Comparison of ENCODE assay signal across 21 cellular contexts in genomic region chrX:287670-288069, GRCh38. TPM values are rescaled to one million over a fixed set of nuclear protein-coding genes. Genes with fewer than 3 reads are reported as not detected.
DNase-seq lines count a peak whose midpoint lies in the region; ATAC-seq and TF ChIP-seq lines count a peak whose summit lies in the region.
"Had no signal": no experiment of that assay in that cellular context is flagged by ENCODE, and none has a peak within 500 bp of the region (broad histone marks: within the 10 kb centered on the region; RNA-seq: fewer than 3 reads in every experiment).

No MANE protein-coding gene starts in this region.

- peaks cover 0 to 68% of the 10 kb centered on the region in 2 donors for H3K36me3 ChIP-seq in left lung

- no peak overlapping the region for H3K27ac ChIP-seq in left lung
- H3K27ac ChIP-seq: A549, Peyer's patch had no signal

- H3K27me3 ChIP-seq in left lung: no peaks in the 10 kb centered on the region
- H3K27me3 ChIP-seq: BE2C, Peyer's patch had no signal

- peak overlapping the region; percentile 29 for H3K27ac Mint-ChIP-seq in activated CD8-positive, alpha-beta memory T cell treated with anti-CD3 and anti-CD28 coated beads, Interleukin-2, amount 10 ng/mL, durations not matched to agents 7 days and 5 days

- ATAC-seq in activated CD8-positive, alpha-beta memory T cell treated with anti-CD3 and anti-CD28 coated beads, Interleukin-2, amount 10 ng/mL, durations not matched to agents 7 days and 5 days: no peak
- ATAC-seq in left lung: no peak
- ATAC-seq: A549, K562, Right ventricle myocardium inferior had no signal

- DNase-seq in activated effector memory CD4-positive, alpha-beta T cell treated with anti-CD3 and anti-CD28 coated beads, Interleukin-2, amount 50 U/mL, for 16 hours: peak; percentile 41
- no peak for DNase-seq in activated effector memory CD4-positive, alpha-beta T cell treated with Interleukin-2 at 50 U/mL for 16 hours
- peak; percentile 63 for DNase-seq in HPDE6-E6E7 (ENCODE audit: extremely low spot score)
- DNase-seq in activated CD8-positive, alpha-beta memory T cell treated with anti-CD3 and anti-CD28 coated beads, Interleukin-2, amount 10 ng/mL, durations not matched to agents 7 days and 5 days: no peak
- DNase-seq in left lung: peak; percentile 7 to 16
- no peak for DNase-seq in SHP77 (lab: John Stamatoyannopoulos, UW)
- no peak for DNase-seq in NCI-H2227 (lab: John Stamatoyannopoulos, UW; ENCODE audit: unreplicated experiment)
- DNase-seq in NCI-H1105 treated with DMSO at 0.1 percent for 48 hours (lab: John Stamatoyannopoulos, UW): no peak
- DNase-seq: BE2C, Caco-2, DMS 273 treated with DMSO at 0.1 percent for 48 hours, DMS79 treated with DMSO at 0.1 percent for 48 hours, NCI-H1694 treated with DMSO at 0.1 percent for 48 hours, NCI-H2081 treated with DMSO at 0.1 percent for 48 hours, NCI-H2171 treated with DMSO at 0.1 percent for 48 hours, NCI-H446, NCI-H526, Peyer's patch had no signal

- H3K4me3 Mint-ChIP-seq in activated CD8-positive, alpha-beta memory T cell treated with anti-CD3 and anti-CD28 coated beads, Interleukin-2, amount 10 ng/mL, durations not matched to agents 7 days and 5 days: no peak overlapping the region

- H3K9me3 Mint-ChIP-seq in activated CD8-positive, alpha-beta memory T cell treated with anti-CD3 and anti-CD28 coated beads, Interleukin-2, amount 10 ng/mL, durations not matched to agents 7 days and 5 days (ENCODE audit: low read depth): no peaks in the 10 kb centered on the region

- H3K9me3 ChIP-seq in left lung: no peaks in the 10 kb centered on the region
- H3K9me3 ChIP-seq: A549, BE2C, Caco-2, Peyer's patch had no signal

- intact Hi-C loops in left lung (cut with DNase I): no loop called here

- H3K4me1 ChIP-seq in left lung: no peaks in the 10 kb centered on the region
- H3K4me1 ChIP-seq: A549, BE2C, Peyer's patch had no signal

- peaks cover 27% of the 10 kb centered on the region for H3K4me1 Mint-ChIP-seq in activated CD8-positive, alpha-beta memory T cell treated with anti-CD3 and anti-CD28 coated beads, Interleukin-2, amount 10 ng/mL, durations not matched to agents 7 days and 5 days

- peaks cover 52% of the 10 kb centered on the region for H3K36me3 Mint-ChIP-seq in activated CD8-positive, alpha-beta memory T cell treated with anti-CD3 and anti-CD28 coated beads, Interleukin-2, amount 10 ng/mL, durations not matched to agents 7 days and 5 days

- TF ChIP-seq CTCF in left lung (IDR thresholded peaks at IDR 0.05): no peak

- CTCF ChIA-PET in activated CD8-positive, alpha-beta memory T cell treated with anti-CD3 and anti-CD28 coated beads, Interleukin-2, amount 10 ng/mL, durations not matched to agents 7 days and 5 days (lab: Charles Lee): no interaction called here

- H3K27me3 Mint-ChIP-seq in activated CD8-positive, alpha-beta memory T cell treated with anti-CD3 and anti-CD28 coated beads, Interleukin-2, amount 10 ng/mL, durations not matched to agents 7 days and 5 days: no peaks in the 10 kb centered on the region

- H3K4me3 ChIP-seq in left lung: no peak overlapping the region
- H3K4me3 ChIP-seq: A549, K562, Peyer's patch had no signal

RNA-seq across cellular contexts. Expression of gene PLCXD1, which starts 6.5 kb away (rescaled TPM):
- total RNA-seq in activated CD8-positive, alpha-beta memory T cell treated with anti-CD3 and anti-CD28 coated beads, Interleukin-2, amount 10 ng/mL, durations not matched to agents 7 days and 5 days: 10 to 100 TPM; 41.1 to 67.9 TPM
- 10 to 100 TPM; 17.0 to 17.8 TPM for total RNA-seq in left lung

RNA-seq across cellular contexts. Expression of gene GTPBP6, which starts 30.9 kb away (rescaled TPM):
- 10 to 100 TPM; 53.2 to 57.2 TPM for total RNA-seq in activated CD8-positive, alpha-beta memory T cell treated with anti-CD3 and anti-CD28 coated beads, Interleukin-2, amount 10 ng/mL, durations not matched to agents 7 days and 5 days
- total RNA-seq in left lung: 10 to 100 TPM; 41.0 to 57.8 TPM

Comparison
In these comparisons a context has a peak if more than half of its experiments do, and no peak if none do; other contexts are left out.
1. DNase-seq: peak in activated effector memory CD4-positive, alpha-beta T cell treated with anti-CD3 and anti-CD28 coated beads, Interleukin-2, amount 50 U/mL, for 16 hours (single experiment), HPDE6-E6E7 (single experiment) and left lung (2 of 2); none in activated effector memory CD4-positive, alpha-beta T cell treated with Interleukin-2 at 50 U/mL for 16 hours (single experiment), activated CD8-positive, alpha-beta memory T cell treated with anti-CD3 and anti-CD28 coated beads, Interleukin-2, amount 10 ng/mL, durations not matched to agents 7 days and 5 days (single experiment), SHP77 (0 of 2), NCI-H2227 (single experiment) and NCI-H1105 treated with DMSO at 0.1 percent for 48 hours (single experiment).